ENCODE assay signal across 8 cellular contexts in the genomic region with DNA sequence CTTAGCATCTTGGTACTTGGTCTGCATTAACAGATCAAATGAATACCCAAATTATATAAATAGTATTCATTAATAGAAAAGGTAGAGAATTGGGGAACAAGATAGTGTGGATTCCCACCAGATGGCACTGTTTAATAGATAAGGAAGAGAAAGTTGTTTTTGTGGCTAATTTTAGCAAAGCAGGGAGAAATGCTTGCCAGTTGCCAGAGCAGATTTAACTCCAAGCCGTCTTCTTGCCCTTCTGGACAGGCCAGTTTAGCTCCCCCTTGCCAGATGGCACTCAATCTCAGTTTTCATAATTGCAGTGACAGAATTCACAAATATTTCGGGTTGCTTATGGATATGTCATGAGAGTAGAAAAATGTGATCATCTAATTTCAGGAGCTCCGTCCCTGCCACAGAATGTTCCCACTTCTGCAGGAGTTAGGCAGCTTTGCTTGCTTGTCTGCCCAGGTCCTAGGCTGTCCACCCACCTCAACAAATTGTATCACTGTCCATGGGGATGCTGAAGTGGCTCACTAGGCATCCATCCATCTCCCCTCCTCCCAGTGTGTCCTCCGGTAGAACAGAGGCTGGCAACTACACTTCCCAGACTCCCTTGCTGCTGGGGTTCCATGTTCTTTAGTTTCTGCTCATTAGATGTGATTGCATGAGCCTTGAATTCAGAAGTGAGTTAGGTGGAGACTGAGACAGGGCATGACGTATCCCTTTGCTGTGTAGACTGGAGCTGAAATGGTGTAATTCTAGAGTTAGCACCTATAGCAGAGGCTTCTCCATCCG. TPM values are rescaled to one million over a fixed set of nuclear protein-coding genes. Genes with fewer than 3 reads are reported as not detected.
DNase-seq lines count a peak whose midpoint lies in the region; ATAC-seq and TF ChIP-seq lines count a peak whose summit lies in the region.

No MANE protein-coding gene starts in this region.

- CTCF ChIA-PET in PC-9 (lab: Charles Lee), result interaction anchor here (0.5 kb wide), 1 partner anchor 42 kb away, joined by 4 read pairs; no protein-coding TSS in a partner anchor

- H3K23ac ChIP-seq in neuronal stem cell (ENCODE audit: low read depth, low read length, poor library complexity), result no peak overlapping the region

- TF ChIP-seq EP300 in esophagus muscularis mucosa (IDR thresholded peaks at IDR 0.05), result no peak

- no peaks in the 10 kb centered on the region for H4K20me1 ChIP-seq in PC-9 (ENCODE audit: insufficient read depth)

- no peaks in the 10 kb centered on the region for H3K36me3 Mint-ChIP-seq in stimulated activated effector memory CD8-positive, alpha-beta T cell treated with anti-CD3 and anti-CD28 coated beads, Interleukin-12 subunit alpha, Interleukin-12 subunit beta, amount 100 ng/mL, for 72 hours

- no peak overlapping the region for H3K4ac ChIP-seq in neuronal stem cell (ENCODE audit: low read length)

- peak; percentile 15 for TF ChIP-seq CTCF in GM20000 (IDR thresholded peaks at IDR 0.05; ENCODE audit: extremely low read depth, missing control alignments)
- peak; percentile 63 for TF ChIP-seq CTCF in PC-9 (conservative IDR thresholded peaks at IDR 0.05)
- TF ChIP-seq CTCF in esophagus muscularis mucosa (IDR thresholded peaks at IDR 0.05), result peak; percentile 47 to 59 (median 57)

- peak overlapping the region; percentile 37; the same call in 1 of the 2 replicates for H3K4me2 ChIP-seq in PC-9
- H3K4me2 ChIP-seq in neuronal stem cell (ENCODE audit: insufficient read depth, low read length, poor library complexity, severe bottlenecking), result no peak overlapping the region

- no peak overlapping the region for H4K8ac ChIP-seq in neuronal stem cell (ENCODE audit: low read depth, low read length)

- no peaks in the 10 kb centered on the region for H3K9me2 ChIP-seq in PC-9 (ENCODE audit: insufficient read depth)

- peaks cover 12% of the 10 kb centered on the region; the same call in 1 of the 2 replicates for H3K9me3 ChIP-seq in PC-9 (ENCODE audit: insufficient read depth, low read depth)
- H3K9me3 ChIP-seq in esophagus muscularis mucosa, result no peaks in the 10 kb centered on the region
- H3K9me3 ChIP-seq in neuronal stem cell (replicated peaks in 1 of 2; ENCODE audit: control insufficient read depth in 2 of 2, insufficient read depth in 1 of 2, low read depth in 1 of 2, low read length in 2 of 2), result no peaks in the 10 kb centered on the region

- H3K9me3 Mint-ChIP-seq in stimulated activated effector memory CD8-positive, alpha-beta T cell treated with anti-CD3 and anti-CD28 coated beads, Interleukin-12 subunit alpha, Interleukin-12 subunit beta, amount 100 ng/mL, for 72 hours, result no peaks in the 10 kb centered on the region

- no peaks in the 10 kb centered on the region for H3K79me1 ChIP-seq in neuronal stem cell (ENCODE audit: low read depth, low read length)

- H3K27me3 ChIP-seq in ACC112 (ENCODE audit: insufficient read depth, low read length) (no peaks in the 10 kb centered on the region), PC-9 (ENCODE audit: insufficient read depth, low read depth) (no peaks in the 10 kb centered on the region), esophagus muscularis mucosa (no peaks in the 10 kb centered on the region), neuronal stem cell (ENCODE audit: control insufficient read depth in 3 of 3, insufficient read depth in 3 of 3, low read depth in 1 of 3, low read length in 3 of 3) (no peaks in the 10 kb centered on the region)

- H3K4me3 Mint-ChIP-seq in stimulated activated effector memory CD8-positive, alpha-beta T cell treated with anti-CD3 and anti-CD28 coated beads, Interleukin-12 subunit alpha, Interleukin-12 subunit beta, amount 100 ng/mL, for 72 hours, result no peak overlapping the region

- POLR2A ChIA-PET in PC-9 (lab: Charles Lee; ENCODE audit: unreplicated experiment), result no interaction called here

- H3K27ac ChIP-seq in ACC112 (ENCODE audit: low read depth, low read length) (no peak overlapping the region), PC-9 (no peak overlapping the region), esophagus muscularis mucosa (replicated peaks in 1 of 4) (peak overlapping the region; percentile 48 to 67 (median 66)), neuronal stem cell (replicated peaks; ENCODE audit: low read length) (no peak overlapping the region)

- WGBS in esophagus muscularis mucosa, result 49% methylated on average over 5 of the region's 6 CpGs
- WGBS in neuronal stem cell (ENCODE audit: extremely low coverage in 2 of 2, insufficient read length in 2 of 2, insufficient replicate concordance in 1 of 2), 2 donors, result no CpG with 5 or more reads among the region's 6 CpGs

- no TSS peak for BruUV-seq in PC-9 (replicated peaks; lab: Mats Ljungman, UMichigan)

- no peaks in the 10 kb centered on the region for H3K4me1 Mint-ChIP-seq in stimulated activated effector memory CD8-positive, alpha-beta T cell treated with anti-CD3 and anti-CD28 coated beads, Interleukin-12 subunit alpha, Interleukin-12 subunit beta, amount 100 ng/mL, for 72 hours

- H2BK120ac ChIP-seq in neuronal stem cell (ENCODE audit: low read depth, low read length), result no peak overlapping the region

- no peak for ATAC-seq in HG03354 (IDR thresholded peaks at IDR 0.05; ENCODE audit: poor library complexity, severe bottlenecking, unreplicated experiment)
- ATAC-seq in stimulated activated effector memory CD8-positive, alpha-beta T cell treated with anti-CD3 and anti-CD28 coated beads, Interleukin-12 subunit alpha, Interleukin-12 subunit beta, amount 100 ng/mL, for 72 hours, result no peak

- H2BK5ac ChIP-seq in neuronal stem cell (ENCODE audit: low read length), result no peak overlapping the region

- TF ChIP-seq POLR2A in esophagus muscularis mucosa (IDR thresholded peaks at IDR 0.05; ENCODE audit: low read depth), result no peak

- 0 out of 2 replicates have a peak, but pooled peaks cover 5% of the 10 kb centered on the region for H3F3A ChIP-seq in PC-9 (ENCODE audit: insufficient read depth, low read depth)

- no peak overlapping the region for H2BK15ac ChIP-seq in neuronal stem cell (ENCODE audit: low read length)

- no peak overlapping the region for H3K9ac ChIP-seq in neuronal stem cell (ENCODE audit: low read depth, low read length, poor library complexity)

- H3K4me1 ChIP-seq in ACC112 (ENCODE audit: control insufficient read depth, insufficient read depth, low read length, unreplicated experiment) (peaks cover 14% of the 10 kb centered on the region), PC-9 (replicated peaks; ENCODE audit: insufficient read depth) (peaks cover 9% of the 10 kb centered on the region; the same call in 1 of the 2 replicates), esophagus muscularis mucosa (peaks cover 14 to 18% (median 15%) of the 10 kb centered on the region in 4 donors), neuronal stem cell (ENCODE audit: control insufficient read depth in 2 of 2, insufficient read depth in 1 of 2, low read depth in 1 of 2, low read length in 2 of 2) (peaks cover 2 to 4% of the 10 kb centered on the region in 2 donors)

- H2AFZ ChIP-seq in ACC112 (ENCODE audit: low read length, unreplicated experiment) (peak overlapping the region; percentile 63), PC-9 (no peak overlapping the region), neuronal stem cell (ENCODE audit: low read length) (peak overlapping the region; percentile 47)

- H3K36me3 ChIP-seq in ACC112 (ENCODE audit: insufficient read depth, low read length) (no peaks in the 10 kb centered on the region), PC-9 (ENCODE audit: low read depth) (no peaks in the 10 kb centered on the region), esophagus muscularis mucosa (no peaks in the 10 kb centered on the region), neuronal stem cell (replicated peaks in 1 of 2; ENCODE audit: control insufficient read depth in 2 of 2, insufficient read depth in 2 of 2, low read length in 2 of 2) (no peaks in the 10 kb centered on the region)

- intact Hi-C loops in PC-9 (cut with micrococcal nuclease; ENCODE audit: unreplicated experiment), result loop anchor here (1.0 to 10.0 kb wide), 4 partner anchors 229 to 662 kb away; partner anchors contain the start of gene HMGCR
- intact Hi-C loops in esophagus muscularis mucosa (cut with DNase I), result loop anchor here (5.0 to 10.0 kb wide), 2 partner anchors 244 to 382 kb away; partner anchors contain the start of gene GCNT4

- H3K4me3 ChIP-seq in ACC112 (ENCODE audit: low read depth, low read length) (peak overlapping the region; percentile 48), PC-9 (no peak overlapping the region), esophagus muscularis mucosa (peak overlapping the region; percentile 40 to 54 (median 45)), neuronal stem cell (ENCODE audit: low read length in 2 of 2) (no peak overlapping the region)

- no peak overlapping the region for H4K91ac ChIP-seq in neuronal stem cell (ENCODE audit: low read depth, low read length, poor library complexity)

- H3K79me2 ChIP-seq in ACC112 (ENCODE audit: control insufficient read depth, insufficient read depth, low read length, unreplicated experiment) (no peaks in the 10 kb centered on the region), PC-9 (ENCODE audit: low read depth) (no peaks in the 10 kb centered on the region)

- H3K14ac ChIP-seq in neuronal stem cell (ENCODE audit: low read length), result no peak overlapping the region

- H3K18ac ChIP-seq in neuronal stem cell (ENCODE audit: low read length), result no peak overlapping the region

- no peak overlapping the region for H3K27ac Mint-ChIP-seq in stimulated activated effector memory CD8-positive, alpha-beta T cell treated with anti-CD3 and anti-CD28 coated beads, Interleukin-12 subunit alpha, Interleukin-12 subunit beta, amount 100 ng/mL, for 72 hours

- DNase-seq in GM20000 (ENCODE audit: low spot score), result no peak
- DNase-seq in PC-9, result peak; percentile 29 to 66
- DNase-seq in esophagus muscularis mucosa (ENCODE audit: extremely low spot score), result no peak
- DNase-seq in neuronal stem cell (ENCODE audit: low spot score), result no peak
- no peak for DNase-seq in iPS-NIHi11 (ENCODE audit: low spot score)
- DNase-seq in stimulated activated effector memory CD8-positive, alpha-beta T cell treated with anti-CD3 and anti-CD28 coated beads, Interleukin-12 subunit alpha, Interleukin-12 subunit beta, amount 100 ng/mL, for 72 hours (ENCODE audit: low spot score in 2 of 2), result no peak

- no peak overlapping the region for H2AK5ac ChIP-seq in neuronal stem cell (ENCODE audit: low read depth, low read length)

- no peak overlapping the region for H2BK12ac ChIP-seq in neuronal stem cell (ENCODE audit: low read length)

RNA-seq across cellular contexts. Expression of gene HEXB, which starts 11.8 kb away (rescaled TPM):
- total RNA-seq in PC-9 (2021) (84.6 and 92.3 TPM in 2 replicates), esophagus muscularis mucosa (100 to 1,000 TPM; 101 to 128 (median 113) TPM)
- 61.3 TPM for polyA plus RNA-seq in neuronal stem cell (2013, experiment 1 of 2)
- 59.2 TPM for polyA plus RNA-seq in neuronal stem cell (2013, experiment 2 of 2)

RNA-seq across cellular contexts. Expression of gene ENC1, which starts 32.7 kb away (rescaled TPM):
- total RNA-seq in PC-9 (2021) (38.8 and 53.6 TPM in 2 replicates), esophagus muscularis mucosa (10 to 100 TPM in 3 of 4 donors, 1 to 10 TPM in 1; 8.9 to 23.7 (median 13.1) TPM)
- polyA plus RNA-seq in neuronal stem cell (2013, experiment 1 of 2), result 26.2 TPM
- 27.7 TPM for polyA plus RNA-seq in neuronal stem cell (2013, experiment 2 of 2)

Comparison
In these comparisons a context has a peak if more than half of its experiments do, and no peak if none do; other contexts are left out.
1. H3K27ac ChIP-seq: peak in esophagus muscularis mucosa (4 of 4); none in ACC112 (single experiment), PC-9 (single experiment) and neuronal stem cell (single experiment).
2. H3K4me3 ChIP-seq: peak in ACC112 (single experiment) and esophagus muscularis mucosa (4 of 4); none in PC-9 (single experiment) and neuronal stem cell (0 of 2).
3. DNase-seq: peak in PC-9 (2 of 2); none in GM20000 (single experiment), esophagus muscularis mucosa (single experiment), neuronal stem cell (single experiment), iPS-NIHi11 (single experiment) and stimulated activated effector memory CD8-positive, alpha-beta T cell treated with anti-CD3 and anti-CD28 coated beads, Interleukin-12 subunit alpha, Interleukin-12 subunit beta, amount 100 ng/mL, for 72 hours (0 of 2).
4. Peak in every context shown above with its lines, with median percentiles within 50 percentile points of each other: CTCF ChIP-seq.